In genomic region chr1:110674337-110675059, GRCh38 we compare ENCODE assay signal across 1 cellular context.
TF ChIP-seq lines count a peak whose summit lies in the region.

KCNA3 (minus strand) TSS chr1:110674940; CDS start chr1:110674809, 131 bp downstream.

TF ChIP-seq in H1, 55 proteins besides CTCF, POLR2A, EP300 and RAD21:
- TF ChIP-seq SIX5 (IDR thresholded peaks at IDR 0.05; ENCODE audit: low read depth, low read length) = no peak
- no peak for TF ChIP-seq CBX5 (IDR thresholded peaks at IDR 0.05; ENCODE audit: low read depth, low read length)
- no peak for TF ChIP-seq SAP30 (IDR thresholded peaks at IDR 0.05; ENCODE audit: insufficient read depth, insufficient replicate concordance, low read length)
- TF ChIP-seq E2F6 (IDR thresholded peaks at IDR 0.05) = peak; percentile 91
- no peak for TF ChIP-seq MAFK (IDR thresholded peaks at IDR 0.05; ENCODE audit: low read depth, low read length)
- no peak for TF ChIP-seq NRF1 (IDR thresholded peaks at IDR 0.05; ENCODE audit: low read depth, low read length)
- TF ChIP-seq RBBP5 (IDR thresholded peaks at IDR 0.05; ENCODE audit: borderline replicate concordance, low read depth, low read length) = peak; percentile 67; the same call in 1 of the 2 replicates
- peak; percentile 30 for TF ChIP-seq ASH2L (IDR thresholded peaks at IDR 0.05; ENCODE audit: low read length)
- TF ChIP-seq JUN (IDR thresholded peaks at IDR 0.05; ENCODE audit: low read depth, low read length) = no peak
- TF ChIP-seq EZH2 (IDR thresholded peaks at IDR 0.05; ENCODE audit: low read depth, low read length, severe bottlenecking) = peak; percentile 43
- no peak for TF ChIP-seq YY1 (IDR thresholded peaks at IDR 0.05; ENCODE audit: low read depth, low read length)
- no peak for TF ChIP-seq BACH1 (IDR thresholded peaks at IDR 0.05; ENCODE audit: low read length)
- TF ChIP-seq CREB1 (IDR thresholded peaks at IDR 0.05) = no peak
- TF ChIP-seq NANOG (IDR thresholded peaks at IDR 0.05; ENCODE audit: insufficient read depth, low read depth, low read length, poor library complexity, severe bottlenecking) = no peak
- TF ChIP-seq SP4 (IDR thresholded peaks at IDR 0.05; ENCODE audit: low read length) = no peak
- 0 out of 4 replicates have a peak, but pooled peaks of 1 of the 2 experiments have one; percentile 22 for TF ChIP-seq HDAC2 (IDR thresholded peaks at IDR 0.05; ENCODE audit: borderline replicate concordance in 1 of 2, low read depth in 2 of 2, low read length in 2 of 2)
- peak; percentile 71; the same call in 1 of the 2 replicates for TF ChIP-seq EGR1 (IDR thresholded peaks at IDR 0.05; ENCODE audit: borderline replicate concordance, low read depth, low read length)
- TF ChIP-seq KDM4A (IDR thresholded peaks at IDR 0.05; ENCODE audit: low read depth, low read length, severe bottlenecking) = peak; percentile 97
- TF ChIP-seq TCF12 (IDR thresholded peaks at IDR 0.05; ENCODE audit: low read depth, low read length) = no peak
- peak; percentile 43; the same call in 1 of the 2 replicates for TF ChIP-seq TBP (IDR thresholded peaks at IDR 0.05; ENCODE audit: low read depth, low read length)
- peak; percentile 45; the same call in 1 of the 2 replicates for TF ChIP-seq SUZ12 (IDR thresholded peaks at IDR 0.05; ENCODE audit: low read length)
- no peak for TF ChIP-seq KDM1A (IDR thresholded peaks at IDR 0.05; ENCODE audit: borderline replicate concordance, low read length)
- TF ChIP-seq MAX (IDR thresholded peaks at IDR 0.05) = peak; percentile 89
- TF ChIP-seq SIN3A (conservative IDR thresholded peaks at IDR 0.05 in 1 of 2, IDR thresholded peaks at IDR 0.05 in 1 of 2; ENCODE audit: low read depth in 1 of 2, low read length in 2 of 2) = no peak
- peak; percentile 30; the same call in 1 of the 2 replicates for TF ChIP-seq TAF1 (IDR thresholded peaks at IDR 0.05; ENCODE audit: low read depth, low read length)
